ENCODE assay signal across 1 cellular context in the genomic region with DNA sequence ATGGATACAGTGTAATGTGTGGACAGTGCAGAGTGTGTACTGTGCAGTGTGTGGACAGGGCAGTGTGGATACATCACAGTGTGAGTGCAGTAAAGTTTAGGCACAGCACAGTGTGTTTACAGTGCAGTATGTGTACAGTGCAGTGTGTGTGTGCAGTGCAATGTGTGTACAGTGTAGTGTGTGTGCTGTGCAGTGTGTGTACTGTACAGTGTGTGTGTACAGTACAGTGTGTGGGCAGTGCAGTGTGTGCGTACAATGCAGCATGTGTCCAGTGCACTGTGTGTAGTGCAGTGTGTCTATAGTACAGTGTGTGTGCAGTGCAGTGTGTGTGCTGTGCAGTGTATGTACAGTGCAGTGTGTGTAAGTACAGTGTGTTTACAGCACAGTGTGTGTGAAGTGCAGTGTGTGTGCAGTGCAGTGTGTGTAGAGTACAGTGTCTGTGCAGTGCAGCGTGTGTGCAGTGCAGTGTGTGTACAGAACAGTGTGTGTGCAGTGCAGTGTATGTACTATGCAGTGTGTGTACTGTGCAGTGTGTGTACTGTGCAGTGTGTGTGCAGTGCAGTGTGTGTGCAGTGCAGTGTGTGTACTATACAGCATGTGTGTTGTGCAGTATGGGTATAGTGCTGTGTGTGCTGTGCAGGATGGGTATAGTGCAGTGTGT.
TF ChIP-seq lines count a peak whose summit lies in the region.

No MANE protein-coding gene starts in this region.

TF ChIP-seq in HepG2, 621 proteins besides CTCF, POLR2A, EP300 and RAD21 (continued from another document):
- TF ChIP-seq, protein P1, sequence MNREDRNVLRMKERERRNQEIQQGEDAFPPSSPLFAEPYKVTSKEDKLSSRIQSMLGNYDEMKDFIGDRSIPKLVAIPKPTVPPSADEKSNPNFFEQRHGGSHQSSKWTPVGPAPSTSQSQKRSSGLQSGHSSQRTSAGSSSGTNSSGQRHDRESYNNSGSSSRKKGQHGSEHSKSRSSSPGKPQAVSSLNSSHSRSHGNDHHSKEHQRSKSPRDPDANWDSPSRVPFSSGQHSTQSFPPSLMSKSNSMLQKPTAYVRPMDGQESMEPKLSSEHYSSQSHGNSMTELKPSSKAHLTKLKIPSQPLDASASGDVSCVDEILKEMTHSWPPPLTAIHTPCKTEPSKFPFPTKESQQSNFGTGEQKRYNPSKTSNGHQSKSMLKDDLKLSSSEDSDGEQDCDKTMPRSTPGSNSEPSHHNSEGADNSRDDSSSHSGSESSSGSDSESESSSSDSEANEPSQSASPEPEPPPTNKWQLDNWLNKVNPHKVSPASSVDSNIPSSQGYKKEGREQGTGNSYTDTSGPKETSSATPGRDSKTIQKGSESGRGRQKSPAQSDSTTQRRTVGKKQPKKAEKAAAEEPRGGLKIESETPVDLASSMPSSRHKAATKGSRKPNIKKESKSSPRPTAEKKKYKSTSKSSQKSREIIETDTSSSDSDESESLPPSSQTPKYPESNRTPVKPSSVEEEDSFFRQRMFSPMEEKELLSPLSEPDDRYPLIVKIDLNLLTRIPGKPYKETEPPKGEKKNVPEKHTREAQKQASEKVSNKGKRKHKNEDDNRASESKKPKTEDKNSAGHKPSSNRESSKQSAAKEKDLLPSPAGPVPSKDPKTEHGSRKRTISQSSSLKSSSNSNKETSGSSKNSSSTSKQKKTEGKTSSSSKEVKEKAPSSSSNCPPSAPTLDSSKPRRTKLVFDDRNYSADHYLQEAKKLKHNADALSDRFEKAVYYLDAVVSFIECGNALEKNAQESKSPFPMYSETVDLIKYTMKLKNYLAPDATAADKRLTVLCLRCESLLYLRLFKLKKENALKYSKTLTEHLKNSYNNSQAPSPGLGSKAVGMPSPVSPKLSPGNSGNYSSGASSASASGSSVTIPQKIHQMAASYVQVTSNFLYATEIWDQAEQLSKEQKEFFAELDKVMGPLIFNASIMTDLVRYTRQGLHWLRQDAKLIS (CRISPR knock-in tag; IDR thresholded peaks at IDR 0.05): no peak
- TF ChIP-seq, protein P2, sequence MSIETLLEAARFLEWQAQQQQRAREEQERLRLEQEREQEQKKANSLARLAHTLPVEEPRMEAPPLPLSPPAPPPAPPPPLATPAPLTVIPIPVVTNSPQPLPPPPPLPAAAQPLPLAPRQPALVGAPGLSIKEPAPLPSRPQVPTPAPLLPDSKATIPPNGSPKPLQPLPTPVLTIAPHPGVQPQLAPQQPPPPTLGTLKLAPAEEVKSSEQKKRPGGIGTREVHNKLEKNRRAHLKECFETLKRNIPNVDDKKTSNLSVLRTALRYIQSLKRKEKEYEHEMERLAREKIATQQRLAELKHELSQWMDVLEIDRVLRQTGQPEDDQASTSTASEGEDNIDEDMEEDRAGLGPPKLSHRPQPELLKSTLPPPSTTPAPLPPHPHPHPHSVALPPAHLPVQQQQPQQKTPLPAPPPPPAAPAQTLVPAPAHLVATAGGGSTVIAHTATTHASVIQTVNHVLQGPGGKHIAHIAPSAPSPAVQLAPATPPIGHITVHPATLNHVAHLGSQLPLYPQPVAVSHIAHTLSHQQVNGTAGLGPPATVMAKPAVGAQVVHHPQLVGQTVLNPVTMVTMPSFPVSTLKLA (IDR thresholded peaks at IDR 0.05): no peak
- TF ChIP-seq CSRNP2 (CRISPR knock-in tag; conservative IDR thresholded peaks at IDR 0.05; ENCODE audit: low read depth): 0 out of 2 replicates have a peak, but pooled peaks have one; percentile 37
- peak; percentile 91 for TF ChIP-seq ZBTB3 (CRISPR knock-in tag; IDR thresholded peaks at IDR 0.05; ENCODE audit: borderline replicate concordance, low read depth)
